1 cellular context compared by ENCODE assay signal in the genomic region with DNA sequence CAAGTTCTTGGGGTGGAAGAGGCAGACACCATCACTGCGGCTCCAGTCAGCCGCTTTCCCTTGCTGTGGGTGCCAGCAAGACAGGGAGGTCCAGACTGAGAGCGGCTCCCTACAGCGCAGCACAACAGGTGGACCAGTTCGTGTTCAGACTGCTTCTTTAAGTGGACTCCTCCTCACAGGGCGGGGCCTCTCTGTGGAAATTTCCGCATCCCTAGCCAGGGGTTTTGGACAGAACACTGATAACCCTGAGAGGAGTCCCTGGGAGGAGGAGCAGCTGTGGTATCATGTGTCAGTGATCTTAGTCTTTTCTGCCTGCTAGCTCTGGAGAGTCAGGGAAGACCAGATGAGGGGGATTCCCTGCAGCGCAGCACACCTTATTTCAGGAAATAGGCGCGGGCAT.
TF ChIP-seq lines count a peak whose summit lies in the region.

No MANE protein-coding gene starts in this region.

TF ChIP-seq in H1, 55 proteins besides CTCF, POLR2A, EP300 and RAD21:
- TF ChIP-seq TAF1 (IDR thresholded peaks at IDR 0.05; ENCODE audit: low read depth, low read length) (0 out of 2 replicates have a peak, but pooled peaks have one; percentile 19), GTF2F1 (IDR thresholded peaks at IDR 0.05; ENCODE audit: borderline replicate concordance, low read depth, low read length) (no peak), SP1 (IDR thresholded peaks at IDR 0.05; ENCODE audit: low read depth, low read length) (peak; percentile 51; the same call in 1 of the 2 replicates)
